ENCODE assay signal across 22 cellular contexts in genomic region chr2:132443106-132443505, GRCh38.
"Had no signal": no experiment of that assay in that cellular context is flagged by ENCODE, and none has a peak within 500 bp of the region (broad histone marks: within the 10 kb centered on the region; RNA-seq: fewer than 3 reads in every experiment).

No MANE protein-coding gene starts in this region.

- H3K4me2 ChIP-seq: KMS-11 had no signal

- H3K4me1 ChIP-seq: SJCRH30 had no signal

- FAIRE-seq: HTR-8/SVneo had no signal

- H3K9ac ChIP-seq: KMS-11 had no signal

- H3K4me3 ChIP-seq: SJCRH30 had no signal

- H3K9me3 ChIP-seq: SJCRH30 had no signal

- H3K27me3 ChIP-seq: SJCRH30 had no signal

- DNase-seq: Kasumi-1, MM.1S, NCI-H1092 treated with DMSO at 0.1 percent for 48 hours, NCI-H1436, NCI-H187, NCI-H2029, NCI-H2081 treated with DMSO at 0.1 percent for 48 hours, NCI-H2227 treated with DMSO at 0.1 percent for 48 hours, NCI-H446, NCI-H510A, NCI-H524 treated with DMSO at 0.1 percent for 48 hours, NCI-H69, NCI-H774, SHP77, SJCRH30, T-helper 1 cell had no signal

- H3K36me3 ChIP-seq: SJCRH30 had no signal

- H3K27ac ChIP-seq: HL-60, KMS-11, RWPE1, SJCRH30 had no signal

- ATAC-seq: Panc1, SK-N-SH treated with all-trans-retinoic acid at 6 μM for 48 hours had no signal
